Comparison of ENCODE assay signal across 1 cellular context in genomic region chr5:10441992-10442435, GRCh38.
TF ChIP-seq lines count a peak whose summit lies in the region.

No MANE protein-coding gene starts in this region.

TF ChIP-seq in GM12878, 131 proteins besides CTCF, POLR2A, EP300 and RAD21 (continued from another document):
- TF ChIP-seq, protein P1, sequence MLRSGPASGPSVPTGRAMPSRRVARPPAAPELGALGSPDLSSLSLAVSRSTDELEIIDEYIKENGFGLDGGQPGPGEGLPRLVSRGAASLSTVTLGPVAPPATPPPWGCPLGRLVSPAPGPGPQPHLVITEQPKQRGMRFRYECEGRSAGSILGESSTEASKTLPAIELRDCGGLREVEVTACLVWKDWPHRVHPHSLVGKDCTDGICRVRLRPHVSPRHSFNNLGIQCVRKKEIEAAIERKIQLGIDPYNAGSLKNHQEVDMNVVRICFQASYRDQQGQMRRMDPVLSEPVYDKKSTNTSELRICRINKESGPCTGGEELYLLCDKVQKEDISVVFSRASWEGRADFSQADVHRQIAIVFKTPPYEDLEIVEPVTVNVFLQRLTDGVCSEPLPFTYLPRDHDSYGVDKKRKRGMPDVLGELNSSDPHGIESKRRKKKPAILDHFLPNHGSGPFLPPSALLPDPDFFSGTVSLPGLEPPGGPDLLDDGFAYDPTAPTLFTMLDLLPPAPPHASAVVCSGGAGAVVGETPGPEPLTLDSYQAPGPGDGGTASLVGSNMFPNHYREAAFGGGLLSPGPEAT (IDR thresholded peaks at IDR 0.05; ENCODE audit: low read depth), result no peak
